27 cellular contexts compared by ENCODE assay signal in genomic region chr20:43936805-43937204, GRCh38. TPM values are rescaled to one million over a fixed set of nuclear protein-coding genes. Genes with fewer than 3 reads are reported as not detected.
DNase-seq lines count a peak whose midpoint lies in the region; ATAC-seq, FAIRE-seq and TF ChIP-seq lines count a peak whose summit lies in the region.
"Had no signal": no experiment of that assay in that cellular context is flagged by ENCODE, and none has a peak within 500 bp of the region (broad histone marks: within the 10 kb centered on the region; RNA-seq: fewer than 3 reads in every experiment).

No MANE protein-coding gene starts in this region.

- H2BK20ac ChIP-seq in H1 (ENCODE audit: low read length): no peak overlapping the region

- TF ChIP-seq EP300 in H1 (IDR thresholded peaks at IDR 0.05; ENCODE audit: borderline replicate concordance in 1 of 2, low read depth in 2 of 2, low read length in 2 of 2): no peak

- H3K4ac ChIP-seq in H1 (replicated peaks; ENCODE audit: insufficient read length, low read depth, low read length): no peak overlapping the region

- TF ChIP-seq CTCF in PC-9 (conservative IDR thresholded peaks at IDR 0.05) (no peak), H1 (IDR thresholded peaks at IDR 0.05; ENCODE audit: control extremely low read depth in 1 of 3, insufficient read depth in 1 of 3, low read depth in 1 of 3, low read length in 3 of 3) (no peak)

- 93% methylated on average over 7 of the region's 7 CpGs; no CpG with 5 or more reads in 1 of the 2 experiments for WGBS in H1 (ENCODE audit: extremely low coverage in 1 of 2, insufficient coverage in 1 of 2, insufficient read length in 1 of 2, insufficient replicate concordance in 2 of 2, low coverage in 1 of 2, low lambda C conversion rate in 2 of 2, missing lambda C conversion rate in 1 of 2), 2 experiments
- WGBS in thymus: 94% methylated on average over 7 of the region's 7 CpGs

- no peaks in the 10 kb centered on the region for H3K9me3 Mint-ChIP-seq in activated naive CD4-positive, alpha-beta T cell treated with anti-CD3 and anti-CD28 coated beads, Interleukin-2, amount 50 U/mL, for 24 hours
- no peaks in the 10 kb centered on the region for H3K9me3 Mint-ChIP-seq in activated naive CD4-positive, alpha-beta T cell treated with anti-CD3 and anti-CD28 coated beads, Interleukin-2, amount 50 U/mL, for 72 hours
- H3K9me3 Mint-ChIP-seq: activated naive CD4-positive, alpha-beta T cell treated with anti-CD3 and anti-CD28 coated beads, Interleukin-2, amount 10 ng/mL, durations not matched to agents 7 days and 5 days; brain; CD4-positive, alpha-beta T cell; neural crest cell had no signal

- H3K4me3 ChIP-seq in PC-9: no peak overlapping the region
- H3K4me3 ChIP-seq in H1 (ENCODE audit: extremely low read depth in 1 of 4, insufficient read depth in 2 of 4, low read depth in 3 of 4, low read length in 4 of 4): no peak overlapping the region
- H3K4me3 ChIP-seq in thymus (ENCODE audit: low read length): no peak overlapping the region
- H3K4me3 ChIP-seq: pancreas, smooth muscle cell, thyroid gland, vagina had no signal

- peak overlapping the region; percentile 28; the same call in 1 of the 2 replicates for H4K8ac ChIP-seq in H1 (ENCODE audit: extremely low read depth, insufficient read depth, low read length)

- H3K14ac ChIP-seq in H1 (ENCODE audit: insufficient read length): no peak overlapping the region

- no peak overlapping the region for H4K91ac ChIP-seq in H1 (replicated peaks; ENCODE audit: insufficient read length, low read length)

- H3K18ac ChIP-seq in H1 (ENCODE audit: extremely low read depth, low read length): no peak overlapping the region

- no peak for FAIRE-seq in H1 (lab: Jason Lieb, UNC)
- FAIRE-seq: pancreas had no signal

- H2AK5ac ChIP-seq in H1 (ENCODE audit: low read depth, low read length): no peak overlapping the region

- no peak overlapping the region; the same call in 1 of the 2 replicates for H2BK5ac ChIP-seq in H1 (ENCODE audit: low read depth, low read length)

- H3K4me2 ChIP-seq in PC-9 (peak overlapping the region; percentile 48; the same call in 1 of the 2 replicates), H1 (ENCODE audit: insufficient read depth in 1 of 2, low read depth in 2 of 2, low read length in 2 of 2) (no peak overlapping the region)
- H3K4me2 ChIP-seq: smooth muscle cell had no signal

- DNase-seq in activated naive CD4-positive, alpha-beta T cell treated with anti-CD3 and anti-CD28 coated beads, Interleukin-2, amount 50 U/mL, for 72 hours (ENCODE audit: low spot score in 2 of 2): no peak
- DNase-seq in PC-9 (no peak), H1 (ENCODE audit: low read depth in 1 of 2, low spot score in 2 of 2) (no peak), DMS 273 (lab: John Stamatoyannopoulos, UW; ENCODE audit: unreplicated experiment) (no peak)
- DNase-seq: activated CD4-positive, alpha-beta T cell treated with anti-CD3 and anti-CD28 coated beads for 36 hours; activated CD8-positive, alpha-beta T cell treated with anti-CD3 and anti-CD28 coated beads, Interleukin-2, amount 10 ng/mL, durations not matched to agents 7 days and 5 days; activated naive CD4-positive, alpha-beta T cell treated with anti-CD3 and anti-CD28 coated beads, Interleukin-2, amount 10 ng/mL, durations not matched to agents 7 days and 5 days; amniotic stem cell; CD4-positive, alpha-beta T cell; effector CD4-positive, alpha-beta T cell; GOT3; KBM-7; mesendoderm; NCI-H1417 treated with DMSO at 0.1 percent for 48 hours; pancreas; stimulated activated naive CD8-positive, alpha-beta T cell treated with anti-CD3 and anti-CD28 coated beads, Interleukin-15, Interleukin-2, amounts not matched to agents 100 U/mL and 50 U/mL, for 24 hours; thyroid gland had no signal

- no peak overlapping the region for H2BK120ac ChIP-seq in H1 (replicated peaks; ENCODE audit: low read depth, low read length)

- no peaks in the 10 kb centered on the region for H3K36me3 ChIP-seq in PC-9 (ENCODE audit: low read depth)
- no peaks in the 10 kb centered on the region for H3K36me3 ChIP-seq in H1 (ENCODE audit: control insufficient read depth in 2 of 4, insufficient read depth in 4 of 4, low read length in 3 of 4)
- H3K36me3 ChIP-seq in thymus (ENCODE audit: control insufficient read depth, insufficient read depth): no peaks in the 10 kb centered on the region
- H3K36me3 ChIP-seq: pancreas, thyroid gland, vagina had no signal

- H3K9me3 ChIP-seq in PC-9 (ENCODE audit: insufficient read depth, low read depth): no peaks in the 10 kb centered on the region
- H3K9me3 ChIP-seq in H1 (ENCODE audit: insufficient read depth in 2 of 2, low read depth in 1 of 2, low read length in 1 of 2): no peaks in the 10 kb centered on the region
- no peaks in the 10 kb centered on the region for H3K9me3 ChIP-seq in thymus (ENCODE audit: control insufficient read depth)
- H3K9me3 ChIP-seq: pancreas, thyroid gland, vagina had no signal

- intact Hi-C loops in PC-9 (cut with micrococcal nuclease; ENCODE audit: unreplicated experiment): no loop called here

- no peak for TF ChIP-seq POLR2A in H1 (IDR thresholded peaks at IDR 0.05; ENCODE audit: control extremely low read depth in 1 of 2, low read depth in 2 of 2, low read length in 2 of 2)

- POLR2A ChIA-PET in PC-9 (lab: Charles Lee; ENCODE audit: unreplicated experiment): no interaction called here
- POLR2A ChIA-PET in H1 (lab: Charles Lee; ENCODE audit: partially characterized antibody): interaction anchor here (0.6 kb wide), 1 partner anchor 20 kb away, joined by 3 read pairs; no protein-coding TSS in a partner anchor

- H4K20me1 ChIP-seq in PC-9 (ENCODE audit: insufficient read depth): 0 out of 2 replicates have a peak, but pooled peaks cover under 1% of the 10 kb centered on the region
- no peaks in the 10 kb centered on the region for H4K20me1 ChIP-seq in H1 (replicated peaks in 1 of 2; ENCODE audit: control insufficient read depth in 1 of 2, insufficient read depth in 2 of 2, low read length in 2 of 2)

- no peak overlapping the region for H4K5ac ChIP-seq in H1 (ENCODE audit: insufficient read length, low read depth, low read length)

- no peak overlapping the region for H2AFZ ChIP-seq in PC-9
- H2AFZ ChIP-seq in H1 (ENCODE audit: low read length): no peak overlapping the region

- H3K4me1 ChIP-seq in PC-9 (replicated peaks; ENCODE audit: insufficient read depth): peaks cover 57% of the 10 kb centered on the region
- no peaks in the 10 kb centered on the region; a peak in 1 of 7 replicates for H3K4me1 ChIP-seq in H1 (replicated peaks in 1 of 4; ENCODE audit: control insufficient read depth in 3 of 4, insufficient read depth in 4 of 4, low read length in 3 of 4)
- H3K4me1 ChIP-seq in thymus (ENCODE audit: control insufficient read depth, insufficient read depth, low read length): peaks cover 13% of the 10 kb centered on the region

- no peaks in the 10 kb centered on the region for H3K79me1 ChIP-seq in H1 (ENCODE audit: low read depth, low read length)

- peaks cover 51% of the 10 kb centered on the region for H3F3A ChIP-seq in PC-9 (ENCODE audit: insufficient read depth, low read depth)

- no peak overlapping the region for H3K4me3 Mint-ChIP-seq in activated naive CD4-positive, alpha-beta T cell treated with anti-CD3 and anti-CD28 coated beads, Interleukin-2, amount 50 U/mL, for 24 hours
- H3K4me3 Mint-ChIP-seq: activated CD4-positive, alpha-beta T cell treated with anti-CD3 and anti-CD28 coated beads for 36 hours; activated CD8-positive, alpha-beta T cell treated with anti-CD3 and anti-CD28 coated beads, Interleukin-2, amount 10 ng/mL, durations not matched to agents 7 days and 5 days; activated naive CD4-positive, alpha-beta T cell treated with anti-CD3 and anti-CD28 coated beads, Interleukin-2, amount 10 ng/mL, durations not matched to agents 7 days and 5 days; brain; CD4-positive, alpha-beta T cell; neural crest cell had no signal

- BruUV-seq in PC-9 (replicated peaks; lab: Mats Ljungman, UMichigan): no TSS peak

- H3K79me2 ChIP-seq in PC-9 (ENCODE audit: low read depth): peaks cover 84% of the 10 kb centered on the region
- no peaks in the 10 kb centered on the region for H3K79me2 ChIP-seq in H1 (ENCODE audit: control insufficient read depth in 1 of 2, insufficient read depth in 2 of 2, low read length in 2 of 2)

- H3K27ac ChIP-seq in PC-9 (peak overlapping the region; percentile 95), H1 (ENCODE audit: low read depth, low read length) (no peak overlapping the region), thymus (ENCODE audit: low read depth) (peak overlapping the region; percentile 15)
- H3K27ac ChIP-seq: pancreas, thyroid gland, vagina, VCaP had no signal

- CTCF ChIA-PET in PC-9 (lab: Charles Lee): no interaction called here
- CTCF ChIA-PET in H1 (lab: Charles Lee; ENCODE audit: partially characterized antibody): interaction anchor here (1.1 to 2.1 kb wide), 3 partner anchors 12 to 187 kb away, joined by 3 to 8 read pairs (median 4); no protein-coding TSS in a partner anchor

- no peaks in the 10 kb centered on the region for H3K9me2 ChIP-seq in PC-9 (ENCODE audit: insufficient read depth)

- peak overlapping the region; percentile 17; the same call in 1 of the 2 replicates for H2BK12ac ChIP-seq in H1 (ENCODE audit: low read depth, low read length)

- H3K27me3 ChIP-seq in PC-9 (ENCODE audit: insufficient read depth, low read depth): no peaks in the 10 kb centered on the region
- H3K27me3 ChIP-seq in H1 (replicated peaks in 1 of 4; ENCODE audit: control insufficient read depth in 3 of 4, extremely low read depth in 1 of 4, insufficient read depth in 3 of 4, low read length in 3 of 4): no peaks in the 10 kb centered on the region; a peak in 1 of 7 replicates
- H3K27me3 ChIP-seq in thymus (ENCODE audit: control insufficient read depth, insufficient read depth): no peaks in the 10 kb centered on the region
- H3K27me3 ChIP-seq: pancreas, thyroid gland, vagina had no signal

- no peak for TF ChIP-seq RAD21 in H1 (IDR thresholded peaks at IDR 0.05 in 1 of 2, conservative IDR thresholded peaks at IDR 0.05 in 1 of 2; ENCODE audit: low read depth in 2 of 2, low read length in 2 of 2)

- no peak overlapping the region for H3K9ac ChIP-seq in H1 (replicated peaks in 1 of 4; ENCODE audit: extremely low read depth in 1 of 4, low read depth in 3 of 4, low read length in 3 of 4)

- H3K27ac Mint-ChIP-seq in activated naive CD4-positive, alpha-beta T cell treated with anti-CD3 and anti-CD28 coated beads, Interleukin-2, amount 50 U/mL, for 24 hours: peak overlapping the region; percentile 66
- no peak overlapping the region for H3K27ac Mint-ChIP-seq in activated naive CD4-positive, alpha-beta T cell treated with anti-CD3 and anti-CD28 coated beads, Interleukin-2, amount 50 U/mL, for 72 hours
- H3K27ac Mint-ChIP-seq: activated CD4-positive, alpha-beta T cell treated with anti-CD3 and anti-CD28 coated beads for 36 hours; activated CD8-positive, alpha-beta T cell treated with anti-CD3 and anti-CD28 coated beads, Interleukin-2, amount 10 ng/mL, durations not matched to agents 7 days and 5 days; activated naive CD4-positive, alpha-beta T cell treated with anti-CD3 and anti-CD28 coated beads, Interleukin-2, amount 10 ng/mL, durations not matched to agents 7 days and 5 days; CD4-positive, alpha-beta T cell had no signal

- no peaks in the 10 kb centered on the region for H3K27me3 Mint-ChIP-seq in activated naive CD4-positive, alpha-beta T cell treated with anti-CD3 and anti-CD28 coated beads, Interleukin-2, amount 50 U/mL, for 24 hours
- H3K27me3 Mint-ChIP-seq: brain; CD4-positive, alpha-beta T cell had no signal

- no peak overlapping the region for H2BK15ac ChIP-seq in H1 (ENCODE audit: low read length)

- H3K36me3 Mint-ChIP-seq in activated naive CD4-positive, alpha-beta T cell treated with anti-CD3 and anti-CD28 coated beads, Interleukin-2, amount 50 U/mL, for 24 hours: no peaks in the 10 kb centered on the region
- no peaks in the 10 kb centered on the region for H3K36me3 Mint-ChIP-seq in activated naive CD4-positive, alpha-beta T cell treated with anti-CD3 and anti-CD28 coated beads, Interleukin-2, amount 50 U/mL, for 72 hours
- H3K36me3 Mint-ChIP-seq: activated naive CD4-positive, alpha-beta T cell treated with anti-CD3 and anti-CD28 coated beads, Interleukin-2, amount 10 ng/mL, durations not matched to agents 7 days and 5 days; brain had no signal

- ATAC-seq in activated naive CD4-positive, alpha-beta T cell treated with anti-CD3 and anti-CD28 coated beads, Interleukin-2, amount 50 U/mL, for 72 hours: no peak
- ATAC-seq in GM21528 (IDR thresholded peaks at IDR 0.05; ENCODE audit: low FRiP score, unreplicated experiment) (no peak), GM19328 (IDR thresholded peaks at IDR 0.05; ENCODE audit: unreplicated experiment) (no peak)
- ATAC-seq: activated CD4-positive, alpha-beta T cell treated with anti-CD3 and anti-CD28 coated beads for 36 hours; activated CD8-positive, alpha-beta T cell treated with anti-CD3 and anti-CD28 coated beads, Interleukin-2, amount 10 ng/mL, durations not matched to agents 7 days and 5 days; left lobe of liver; pancreas; stimulated activated naive CD8-positive, alpha-beta T cell treated with anti-CD3 and anti-CD28 coated beads, Interleukin-15, Interleukin-2, amounts not matched to agents 100 U/mL and 50 U/mL, for 24 hours had no signal

- peaks cover 1% of the 10 kb centered on the region; the same call in 1 of the 2 replicates for H3K23me2 ChIP-seq in H1 (ENCODE audit: low read depth, low read length)

- peaks cover 24% of the 10 kb centered on the region for H3K4me1 Mint-ChIP-seq in activated naive CD4-positive, alpha-beta T cell treated with anti-CD3 and anti-CD28 coated beads, Interleukin-2, amount 50 U/mL, for 24 hours
- H3K4me1 Mint-ChIP-seq: neural crest cell had no signal

- H3K23ac ChIP-seq in H1 (ENCODE audit: insufficient read length): no peak overlapping the region

- no peak overlapping the region for H3K56ac ChIP-seq in H1 (replicated peaks; ENCODE audit: insufficient read length, low read depth, low read length)

RNA-seq across cellular contexts. Expression of gene TOX2, which starts 22.2 kb away (rescaled TPM):
- total RNA-seq in activated naive CD4-positive, alpha-beta T cell treated with anti-CD3 and anti-CD28 coated beads, Interleukin-2, amount 50 U/mL, for 72 hours: 1 to 10 TPM; 1.5 to 3.6 TPM
- total RNA-seq in PC-9 (2021): 24.0 and 30.1 TPM in 2 replicates
- total RNA-seq in H1 (2021; fragmentation: NEBNext Ultra II Directional; extraction: Animal tissue kit (Norgen Biotek cat#: 25700)): 3.4 TPM in 2 replicates
- polyA plus RNA-seq in H1 (2011; rRNA removed) (1.8 and 2.5 TPM in 2 replicates), thymus (75.8 TPM)
- 0.83 TPM for polyA plus RNA-seq in H1 (2011; cell fraction: cytosol; rRNA removed)
- polyA plus RNA-seq in H1 (2011; cell fraction: nucleus; rRNA removed): 1.8 TPM
- 1.6 to 3.7 TPM (median 3.2 TPM) in 4 replicates for polyA plus RNA-seq in H1 (2012, experiment 1 of 2)
- polyA plus RNA-seq in H1 (2012, experiment 2 of 2): 3.3 TPM
- 4.8 TPM for polyA plus RNA-seq in H1 (2013, experiment 1 of 2)
- 5.4 TPM for polyA plus RNA-seq in H1 (2013, experiment 2 of 2)
- polyA minus RNA-seq in H1 (2011; rRNA and poly(A)+ RNA removed): 0.44 and 0.46 TPM in 2 replicates
- 1.7 TPM for polyA minus RNA-seq in H1 (2011; cell fraction: cytosol; rRNA and poly(A)+ RNA removed)
- polyA minus RNA-seq in H1 (2011; cell fraction: nucleus; rRNA and poly(A)+ RNA removed): 1.5 TPM
